ENCODE assay signal across 8 cellular contexts in the genomic region with DNA sequence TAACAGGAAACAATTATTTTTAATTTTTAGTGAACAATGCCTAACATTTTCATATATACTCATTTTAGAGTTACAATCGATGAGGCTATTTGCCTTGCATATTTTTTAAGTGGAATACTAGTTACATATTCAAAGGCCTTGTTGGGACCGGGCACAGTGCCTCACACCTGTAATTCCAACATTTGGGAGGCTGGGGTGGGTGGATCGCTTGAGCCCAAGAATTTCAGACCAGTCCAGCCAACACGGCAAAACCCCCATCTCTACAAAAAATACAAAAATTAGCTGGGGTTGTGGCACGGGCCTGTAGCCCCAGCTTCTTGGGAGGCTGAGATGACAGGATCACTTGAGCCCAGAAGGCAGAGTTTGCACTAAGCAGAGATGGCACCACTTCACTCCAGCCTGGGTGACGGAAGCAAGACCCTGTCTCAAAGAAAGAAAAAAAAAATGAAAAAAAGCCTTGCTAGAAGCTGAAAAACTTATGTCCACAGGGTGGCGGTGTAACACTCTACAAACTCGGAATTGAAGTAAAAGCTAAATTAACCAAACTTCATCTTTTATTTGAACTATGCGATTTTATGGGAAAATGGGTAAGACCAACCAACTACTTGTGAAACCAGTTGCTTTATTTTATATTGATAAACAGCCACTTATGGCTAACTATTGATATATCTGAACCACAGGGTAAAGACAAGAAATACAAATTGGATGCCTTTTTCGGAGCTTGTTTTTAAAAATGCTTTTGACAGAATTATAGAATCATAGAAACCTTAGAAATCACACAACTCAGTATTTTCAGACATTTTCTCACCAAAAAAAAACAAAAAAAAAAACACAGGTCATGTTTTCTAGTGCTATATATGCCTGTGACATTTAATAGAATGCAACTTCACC. TPM values are rescaled to one million over a fixed set of nuclear protein-coding genes. Genes with fewer than 3 reads are reported as not detected.
DNase-seq lines count a peak whose midpoint lies in the region; ATAC-seq, FAIRE-seq and TF ChIP-seq lines count a peak whose summit lies in the region.

No MANE protein-coding gene starts in this region.

- no peak overlapping the region for H2AK5ac ChIP-seq in H1 (ENCODE audit: low read depth, low read length)

- H3K27ac ChIP-seq in CD4-positive, alpha-beta T cell (ENCODE audit: low read depth, low read length): no peak overlapping the region
- no peak overlapping the region for H3K27ac ChIP-seq in H1 (ENCODE audit: low read depth, low read length)
- H3K27ac ChIP-seq in stomach: peak overlapping the region in 1 of 5 donors; percentile 23

- H3K79me2 ChIP-seq in H1 (ENCODE audit: control insufficient read depth in 1 of 2, insufficient read depth in 2 of 2, low read length in 2 of 2): no peaks in the 10 kb centered on the region

- H3K4me3 Mint-ChIP-seq in CD4-positive, alpha-beta T cell: no peak overlapping the region

- POLR2A ChIA-PET in CD4-positive, alpha-beta T cell (lab: Charles Lee): interaction anchor here (0.6 to 1.8 kb wide), 6 partner anchors 99 to 179 kb away, joined by 3 to 7 read pairs (median 5); partner anchors contain the start of gene GOPC
- POLR2A ChIA-PET in HEK293T (lab: Yijun Ruan, JAX): interaction anchor here (1.2 kb wide), 1 partner anchor 152 kb away, joined by 5 read pairs; the partner anchor contains the start of gene GOPC
- POLR2A ChIA-PET in H1 (lab: Charles Lee; ENCODE audit: partially characterized antibody): no interaction called here

- no peaks in the 10 kb centered on the region for H3K4me1 Mint-ChIP-seq in CD4-positive, alpha-beta T cell (ENCODE audit: low read depth)

- no peak overlapping the region for H2BK5ac ChIP-seq in H1 (ENCODE audit: low read depth, low read length)

- no peak for TF ChIP-seq POLR2A in H1 (IDR thresholded peaks at IDR 0.05; ENCODE audit: control extremely low read depth in 1 of 2, low read depth in 2 of 2, low read length in 2 of 2)
- TF ChIP-seq POLR2A in stomach (IDR thresholded peaks at IDR 0.05): no peak

- H3K4me1 ChIP-seq in H1 (replicated peaks in 1 of 4; ENCODE audit: control insufficient read depth in 3 of 4, insufficient read depth in 4 of 4, low read length in 3 of 4): peaks cover 0 to 7% (median 3%) of the 10 kb centered on the region in 4 experiments; a peak in 4 of 7 replicates
- H3K4me1 ChIP-seq in stomach: peaks cover 12 to 32% (median 21%) of the 10 kb centered on the region in 4 donors

- TF ChIP-seq CTCF in CD4-positive, alpha-beta T cell (IDR thresholded peaks at IDR 0.05): peak; percentile 78
- TF ChIP-seq CTCF in H1 (IDR thresholded peaks at IDR 0.05; ENCODE audit: control extremely low read depth in 1 of 3, insufficient read depth in 1 of 3, low read depth in 1 of 3, low read length in 3 of 3) (peak in 2 of 3 experiments; percentile 52 to 69; a peak in 2 of 4 replicates), stomach (IDR thresholded peaks at IDR 0.05) (peak in 5 of 7 experiments; percentile 35 to 77 (median 74))

- TF ChIP-seq EP300 in H1 (IDR thresholded peaks at IDR 0.05; ENCODE audit: borderline replicate concordance in 1 of 2, low read depth in 2 of 2, low read length in 2 of 2) (no peak), stomach (IDR thresholded peaks at IDR 0.05) (no peak)

- no peak overlapping the region for H2BK15ac ChIP-seq in H1 (ENCODE audit: low read length)

- no peak overlapping the region for H4K5ac ChIP-seq in H1 (ENCODE audit: insufficient read length, low read depth, low read length)

- peak; percentile 81 for FAIRE-seq in H1 (lab: Jason Lieb, UNC)

- H3K36me3 ChIP-seq in H1 (ENCODE audit: control insufficient read depth in 2 of 4, insufficient read depth in 4 of 4, low read length in 3 of 4) (no peaks in the 10 kb centered on the region), stomach (no peaks in the 10 kb centered on the region)

- H3K27me3 ChIP-seq in CD4-positive, alpha-beta T cell (ENCODE audit: control insufficient read depth, insufficient read depth, low read length): peaks cover 28% of the 10 kb centered on the region
- H3K27me3 ChIP-seq in H1 (replicated peaks in 1 of 4; ENCODE audit: control insufficient read depth in 3 of 4, extremely low read depth in 1 of 4, insufficient read depth in 3 of 4, low read length in 3 of 4): no peaks in the 10 kb centered on the region
- no peaks in the 10 kb centered on the region for H3K27me3 ChIP-seq in stomach

- H3K27ac Mint-ChIP-seq in CD4-positive, alpha-beta T cell: no peak overlapping the region

- peak; percentile 52 for ATAC-seq in CD4-positive, alpha-beta T cell (ENCODE audit: poor library complexity)

- H3K36me3 Mint-ChIP-seq in CD4-positive, alpha-beta T cell (ENCODE audit: low read depth): no peaks in the 10 kb centered on the region

- peak; percentile 78 to 81 for TF ChIP-seq RAD21 in H1 (IDR thresholded peaks at IDR 0.05 in 1 of 2, conservative IDR thresholded peaks at IDR 0.05 in 1 of 2; ENCODE audit: low read depth in 2 of 2, low read length in 2 of 2)

- H3K9me3 Mint-ChIP-seq in CD4-positive, alpha-beta T cell: no peaks in the 10 kb centered on the region

- H3K23me2 ChIP-seq in H1 (ENCODE audit: low read depth, low read length): no peaks in the 10 kb centered on the region

- H4K20me1 ChIP-seq in H1 (replicated peaks in 1 of 2; ENCODE audit: control insufficient read depth in 1 of 2, insufficient read depth in 2 of 2, low read length in 2 of 2): no peaks in the 10 kb centered on the region

- H3K79me1 ChIP-seq in H1 (ENCODE audit: low read depth, low read length): no peaks in the 10 kb centered on the region

- intact Hi-C loops in CD4-positive, alpha-beta T cell (cut with DNase I, micrococcal nuclease): loop anchor here (1.0 to 5.0 kb wide), 5 partner anchors 107 to 1023 kb away; partner anchors contain the start of gene NUS1 (in 1 of the 2)
- intact Hi-C loops in stomach (cut with DNase I; ENCODE audit: low total_unique reads): loop anchor here (5.0 kb wide), 1 partner anchor 103 kb away; no protein-coding TSS in a partner anchor

- DNase-seq in CD4-positive, alpha-beta T cell: peak; percentile 13 to 51 (median 48)
- peak; percentile 48 for DNase-seq in HEK293T (ENCODE audit: extremely low spot score)
- peak; percentile 69 to 73 for DNase-seq in NCI-H526 (lab: John Stamatoyannopoulos, UW)
- peak; percentile 55 to 58 for DNase-seq in activated CD4-positive, alpha-beta T cell treated with anti-CD3 and anti-CD28 coated beads, Interleukin-2, amount 50 U/mL, for 4 hours
- peak in 1 of 2 experiments; percentile 56 for DNase-seq in H1 (ENCODE audit: low read depth in 1 of 2, low spot score in 2 of 2)
- DNase-seq in myocyte (ENCODE audit: low read depth): peak; percentile 81
- peak; percentile 58 for DNase-seq in stomach
- no peak for DNase-seq in UCSD-AML1 (lab: John Stamatoyannopoulos, UW; ENCODE audit: unreplicated experiment)

- no peak overlapping the region for H2BK20ac ChIP-seq in H1 (ENCODE audit: low read length)

- H3K4me2 ChIP-seq in H1 (ENCODE audit: insufficient read depth in 1 of 2, low read depth in 2 of 2, low read length in 2 of 2): no peak overlapping the region

- no peak overlapping the region for H3K56ac ChIP-seq in H1 (replicated peaks; ENCODE audit: insufficient read length, low read depth, low read length)

- H3K27me3 Mint-ChIP-seq in CD4-positive, alpha-beta T cell: peaks cover 54% of the 10 kb centered on the region

- CTCF ChIA-PET in CD4-positive, alpha-beta T cell (lab: Charles Lee): interaction anchor here (0.7 to 1.6 kb wide), 15 partner anchors 9 to 269 kb away, joined by 3 to 15 read pairs (median 4); no protein-coding TSS in a partner anchor
- CTCF ChIA-PET in HEK293T (lab: Yijun Ruan, JAX): interaction anchor here (0.6 to 1.5 kb wide), 22 partner anchors 15 to 1660 kb away, joined by 3 to 11 read pairs (median 4); no protein-coding TSS in a partner anchor
- CTCF ChIA-PET in H1 (lab: Charles Lee; ENCODE audit: partially characterized antibody): interaction anchor here (0.6 to 6.2 kb wide), 48 partner anchors 10 to 1169 kb away, joined by 3 to 54 read pairs (median 4); partner anchors contain the start of genes DCBLD1, GOPC and ROS1

- H3K9me3 ChIP-seq in CD4-positive, alpha-beta T cell (ENCODE audit: control insufficient read depth, low read length): no peaks in the 10 kb centered on the region
- H3K9me3 ChIP-seq in H1 (ENCODE audit: insufficient read depth in 2 of 2, low read depth in 1 of 2, low read length in 1 of 2): no peaks in the 10 kb centered on the region
- no peaks in the 10 kb centered on the region for H3K9me3 ChIP-seq in stomach

- no peak overlapping the region for H2BK120ac ChIP-seq in H1 (replicated peaks; ENCODE audit: low read depth, low read length)

- H2AFZ ChIP-seq in H1 (ENCODE audit: low read length): no peak overlapping the region

- H3K14ac ChIP-seq in H1 (ENCODE audit: insufficient read length): no peak overlapping the region

- H4K91ac ChIP-seq in H1 (replicated peaks; ENCODE audit: insufficient read length, low read length): no peak overlapping the region

- no peak overlapping the region for H3K23ac ChIP-seq in H1 (ENCODE audit: insufficient read length)

- no peak overlapping the region for H3K9ac ChIP-seq in H1 (replicated peaks in 1 of 4; ENCODE audit: extremely low read depth in 1 of 4, low read depth in 3 of 4, low read length in 3 of 4)

- no peak overlapping the region; the same call in 1 of the 2 replicates for H4K8ac ChIP-seq in H1 (ENCODE audit: extremely low read depth, insufficient read depth, low read length)

- H3K4ac ChIP-seq in H1 (replicated peaks; ENCODE audit: insufficient read length, low read depth, low read length): no peak overlapping the region

- H3K4me3 ChIP-seq in H1 (ENCODE audit: extremely low read depth in 1 of 4, insufficient read depth in 2 of 4, low read depth in 3 of 4, low read length in 4 of 4) (no peak overlapping the region), stomach (no peak overlapping the region)

- 54% methylated on average over 10 of the region's 10 CpGs; no CpG with 5 or more reads in 1 of the 2 experiments for WGBS in H1 (ENCODE audit: extremely low coverage in 1 of 2, insufficient coverage in 1 of 2, insufficient read length in 1 of 2, insufficient replicate concordance in 2 of 2, low coverage in 1 of 2, low lambda C conversion rate in 2 of 2, missing lambda C conversion rate in 1 of 2), 2 experiments
- WGBS in stomach, 5 donors: 33 to 39% (median 38%) methylated on average over 10 of the region's 10 CpGs

- H3K18ac ChIP-seq in H1 (ENCODE audit: extremely low read depth, low read length): no peak overlapping the region

- H2BK12ac ChIP-seq in H1 (ENCODE audit: low read depth, low read length): no peak overlapping the region

RNA-seq across cellular contexts. Expression of gene ROS1, which starts 24.1 kb away (rescaled TPM):
- total RNA-seq in CD4-positive, alpha-beta T cell: not detected
- total RNA-seq in H1 (2021; fragmentation: NEBNext Ultra II Directional; extraction: Animal tissue kit (Norgen Biotek cat#: 25700)): not detected in 2 replicates
- not detected in 2 replicates for polyA plus RNA-seq in H1 (2011; rRNA removed)
- polyA plus RNA-seq in H1 (2011; cell fraction: cytosol; rRNA removed): not detected
- not detected for polyA plus RNA-seq in H1 (2011; cell fraction: nucleus; rRNA removed)
- not detected in 4 replicates for polyA plus RNA-seq in H1 (2012, experiment 1 of 2)
- polyA plus RNA-seq in H1 (2012, experiment 2 of 2): not detected
- not detected for polyA plus RNA-seq in H1 (2013, experiment 1 of 2)
- not detected for polyA plus RNA-seq in H1 (2013, experiment 2 of 2)
- not detected in 2 replicates for polyA minus RNA-seq in H1 (2011; rRNA and poly(A)+ RNA removed)
- not detected for polyA minus RNA-seq in H1 (2011; cell fraction: cytosol; rRNA and poly(A)+ RNA removed)
- polyA minus RNA-seq in H1 (2011; cell fraction: nucleus; rRNA and poly(A)+ RNA removed): not detected
- total RNA-seq in myocyte: 5.3 and 5.5 TPM in 2 replicates
- 35.3 TPM for polyA plus RNA-seq in myocyte (2012)
- total RNA-seq in stomach: 1 to 10 TPM in 2 of 5 donors, under 1 TPM in 1, not detected in 2; 0.55 to 4.3 (median 3.6) TPM
- polyA plus RNA-seq in stomach: under 1 TPM in 1 of 3 donors, not detected in 2; 0.08 TPM

RNA-seq across cellular contexts. Expression of gene DCBLD1, which starts 32.7 kb away (rescaled TPM):
- total RNA-seq in CD4-positive, alpha-beta T cell: 1 to 10 TPM; 1.3 to 1.4 TPM
- 7.9 and 11.2 TPM in 2 replicates for total RNA-seq in H1 (2021; fragmentation: NEBNext Ultra II Directional; extraction: Animal tissue kit (Norgen Biotek cat#: 25700))
- polyA plus RNA-seq in H1 (2011; rRNA removed) (3.7 and 3.9 TPM in 2 replicates), stomach (1 to 10 TPM; 3.4 to 8.0 (median 3.7) TPM)
- polyA plus RNA-seq in H1 (2011; cell fraction: cytosol; rRNA removed): 5.0 TPM
- 4.1 TPM for polyA plus RNA-seq in H1 (2011; cell fraction: nucleus; rRNA removed)
- polyA plus RNA-seq in H1 (2012, experiment 1 of 2): 5.2 to 8.4 TPM (median 6.1 TPM) in 4 replicates
- 1.8 TPM for polyA plus RNA-seq in H1 (2012, experiment 2 of 2)
- polyA plus RNA-seq in H1 (2013, experiment 1 of 2): 13.1 TPM
- polyA plus RNA-seq in H1 (2013, experiment 2 of 2): 15.7 TPM
- 7.0 and 7.7 TPM in 2 replicates for polyA minus RNA-seq in H1 (2011; rRNA and poly(A)+ RNA removed)
- polyA minus RNA-seq in H1 (2011; cell fraction: cytosol; rRNA and poly(A)+ RNA removed): 7.5 TPM
- polyA minus RNA-seq in H1 (2011; cell fraction: nucleus; rRNA and poly(A)+ RNA removed): 8.0 TPM
- total RNA-seq in myocyte (14.1 and 18.3 TPM in 2 replicates), stomach (10 to 100 TPM in 4 of 5 donors, 1 to 10 TPM in 1; 3.6 to 28.5 (median 10.5) TPM)
- 22.5 TPM for polyA plus RNA-seq in myocyte (2012)
